In genomic region chr15:34999906-35000305, GRCh38 we compare ENCODE assay signal across 19 cellular contexts.
"Had no signal": no experiment of that assay in that cellular context is flagged by ENCODE, and none has a peak within 500 bp of the region (broad histone marks: within the 10 kb centered on the region; RNA-seq: fewer than 3 reads in every experiment).

No MANE protein-coding gene starts in this region.

- H3K27ac ChIP-seq: adrenal gland, prostate gland, right lobe of liver had no signal

- H3K36me3 ChIP-seq: adrenal gland, prostate gland, right lobe of liver had no signal

- H3K4me1 ChIP-seq: adrenal gland, prostate gland, right lobe of liver had no signal

- DNase-seq: activated CD4-positive, alpha-beta T cell treated with anti-CD3 and anti-CD28 coated beads for 48 hours; activated naive CD4-positive, alpha-beta T cell treated with anti-CD3 and anti-CD28 coated beads for 36 hours; activated T-cell treated with anti-CD3 and anti-CD28 coated beads for 4 hours; cerebellar nuclear complex; effector memory CD8-positive, alpha-beta T cell; glutamatergic neuron; immature natural killer cell; natural killer cell; nucleus accumbens; stimulated activated CD4-positive, alpha-beta T cell treated with anti-CD3 and anti-CD28 coated beads, Interleukin-2, amount 100 ng/mL, for 24 hours; stimulated activated naive B cell treated with anti-CD40 and anti-IgM and Interleukin-4, amounts not matched to agents 10 μg/mL and 1 μg/mL and 100 μg/mL, for 72 hours; T-helper 1 cell had no signal

- H3K9me3 ChIP-seq: adrenal gland, prostate gland, right lobe of liver had no signal

- H3K4me3 ChIP-seq: adrenal gland, prostate gland, right lobe of liver had no signal

- H3K4me3 Mint-ChIP-seq: activated naive CD4-positive, alpha-beta T cell treated with anti-CD3 and anti-CD28 coated beads for 36 hours; activated T-helper 17 cell treated with anti-CD3 and anti-CD28 coated beads, Interleukin-2, amount 50 U/mL, for 72 hours; brain; dendritic cell treated with granulocyte-macrophage colony-stimulating factor and Interleukin-4, amounts not matched to agents 40 ng/mL and 50 ng/mL, for 4 days; effector memory CD8-positive, alpha-beta T cell; immature natural killer cell; natural killer cell; stimulated activated naive B cell treated with anti-CD40 and anti-IgM and Interleukin-4, amounts not matched to agents 10 μg/mL and 1 μg/mL and 100 μg/mL, for 72 hours; WTC11 had no signal

- H3K27ac Mint-ChIP-seq: activated naive CD4-positive, alpha-beta T cell treated with anti-CD3 and anti-CD28 coated beads for 36 hours; activated T-helper 17 cell treated with anti-CD3 and anti-CD28 coated beads, Interleukin-2, amount 50 U/mL, for 72 hours; brain; dendritic cell treated with granulocyte-macrophage colony-stimulating factor and Interleukin-4, amounts not matched to agents 40 ng/mL and 50 ng/mL, for 4 days; effector memory CD8-positive, alpha-beta T cell; immature natural killer cell; natural killer cell; stimulated activated naive B cell treated with anti-CD40 and anti-IgM and Interleukin-4, amounts not matched to agents 10 μg/mL and 1 μg/mL and 100 μg/mL, for 72 hours had no signal

- H3K36me3 Mint-ChIP-seq: brain; immature natural killer cell; natural killer cell; stimulated activated naive B cell treated with anti-CD40 and anti-IgM and Interleukin-4, amounts not matched to agents 10 μg/mL and 1 μg/mL and 100 μg/mL, for 72 hours had no signal

- H3K27me3 ChIP-seq: adrenal gland, right lobe of liver had no signal

- H3K9me3 Mint-ChIP-seq: activated naive CD4-positive, alpha-beta T cell treated with anti-CD3 and anti-CD28 coated beads for 36 hours; activated T-helper 17 cell treated with anti-CD3 and anti-CD28 coated beads, Interleukin-2, amount 50 U/mL, for 72 hours; brain; dendritic cell treated with granulocyte-macrophage colony-stimulating factor and Interleukin-4, amounts not matched to agents 40 ng/mL and 50 ng/mL, for 4 days; effector memory CD8-positive, alpha-beta T cell; immature natural killer cell; natural killer cell; stimulated activated naive B cell treated with anti-CD40 and anti-IgM and Interleukin-4, amounts not matched to agents 10 μg/mL and 1 μg/mL and 100 μg/mL, for 72 hours; WTC11 had no signal

- H3K4me1 Mint-ChIP-seq: activated T-helper 17 cell treated with anti-CD3 and anti-CD28 coated beads, Interleukin-2, amount 50 U/mL, for 72 hours; brain; immature natural killer cell; natural killer cell; stimulated activated naive B cell treated with anti-CD40 and anti-IgM and Interleukin-4, amounts not matched to agents 10 μg/mL and 1 μg/mL and 100 μg/mL, for 72 hours had no signal
